In genomic region chr1:115312752-115313151, GRCh38 we compare ENCODE assay signal across 35 cellular contexts. TPM values are rescaled to one million over a fixed set of nuclear protein-coding genes. Genes with fewer than 3 reads are reported as not detected.
"Had no signal": no experiment of that assay in that cellular context is flagged by ENCODE, and none has a peak within 500 bp of the region (broad histone marks: within the 10 kb centered on the region; RNA-seq: fewer than 3 reads in every experiment).

No MANE protein-coding gene starts in this region.

- H3K4me1 ChIP-seq: colonic mucosa, parathyroid adenoma, psoas muscle had no signal

- DNase-seq: activated CD4-positive, alpha-beta memory T cell treated with anti-CD3 and anti-CD28 coated beads for 36 hours; activated CD4-positive, alpha-beta T cell treated with anti-CD3 and anti-CD28 coated beads, Interleukin-2, amount 10 ng/mL, durations not matched to agents 24 days and 14 days; activated CD4-positive, CD25-positive, alpha-beta regulatory T cell treated with anti-CD3 and anti-CD28 coated beads, Interleukin-2, amount 50 U/mL, for 72 hours; activated CD8-positive, alpha-beta memory T cell treated with anti-CD3 and anti-CD28 coated beads, Interleukin-2, amount 50 U/mL, for 4 hours; activated effector memory CD4-positive, alpha-beta T cell treated with anti-CD3 and anti-CD28 coated beads, Interleukin-2, amount 50 U/mL, for 16 hours; activated naive CD4-positive, alpha-beta T cell treated with anti-CD3 and anti-CD28 coated beads, Interleukin-2, amount 10 ng/mL, durations not matched to agents 7 days and 5 days; activated naive CD8-positive, alpha-beta T cell treated with anti-CD3 and anti-CD28 coated beads, Interleukin-2, amount 10 ng/mL, durations not matched to agents 7 days and 5 days; activated T-cell treated with anti-CD3 and anti-CD28 coated beads, Interleukin-2, amount 50 U/mL, for 1 hour; amniotic stem cell; colonic mucosa; dorsolateral prefrontal cortex; effector memory CD4-positive, alpha-beta T cell; hippocampal formation; lower lobe of right lung; mesenchymal stem cell; naive thymus-derived CD8-positive, alpha-beta T cell; nucleus accumbens; psoas muscle; stimulated activated CD4-positive, alpha-beta T cell treated with anti-CD3 and anti-CD28 coated beads, Interleukin-1b, Interleukin-23, amount 100 ng/mL, for 48 hours; stimulated activated CD4-positive, alpha-beta T cell treated with anti-CD3 and anti-CD28 coated beads, Interleukin-4, amount 100 ng/mL, for 4 hours; stimulated activated CD8-positive, alpha-beta memory T cell treated with anti-CD3 and anti-CD28 coated beads, Interleukin-4, amount 100 ng/mL, for 48 hours; stomach; T-helper 2 cell; tibial artery had no signal

- ATAC-seq: lower lobe of right lung; naive thymus-derived CD8-positive, alpha-beta T cell; psoas muscle; stimulated activated memory B cell treated with anti-CD40 and anti-IgM and Interleukin-4, amounts not matched to agents 10 μg/mL and 1 μg/mL and 100 μg/mL, for 72 hours had no signal

- H3K36me3 ChIP-seq: breast epithelium, colonic mucosa, gastroesophageal sphincter, lower lobe of right lung, stomach, tibial artery had no signal

- H3K9me3 ChIP-seq: breast epithelium, colonic mucosa, gastroesophageal sphincter, lower lobe of right lung, psoas muscle, right atrium auricular region, stomach, tibial artery had no signal

- H3K27me3 ChIP-seq: breast epithelium, colonic mucosa, dorsolateral prefrontal cortex, gastroesophageal sphincter, right atrium auricular region, stomach, tibial artery had no signal

- H3K27me3 Mint-ChIP-seq: activated naive CD4-positive, alpha-beta T cell treated with anti-CD3 and anti-CD28 coated beads, Interleukin-2, amount 10 ng/mL, durations not matched to agents 7 days and 5 days; activated naive CD8-positive, alpha-beta T cell treated with anti-CD3 and anti-CD28 coated beads, Interleukin-2, amount 10 ng/mL, durations not matched to agents 7 days and 5 days had no signal

- H3K4me3 ChIP-seq: breast epithelium, colonic mucosa, dorsolateral prefrontal cortex, gastroesophageal sphincter, lower lobe of right lung, psoas muscle, right atrium auricular region, smooth muscle cell, stomach, tibial artery had no signal

- H3K4me3 Mint-ChIP-seq: activated CD4-positive, alpha-beta memory T cell treated with anti-CD3 and anti-CD28 coated beads for 36 hours; activated CD4-positive, alpha-beta T cell treated with anti-CD3 and anti-CD28 coated beads, Interleukin-2, amount 10 ng/mL, durations not matched to agents 24 days and 14 days; activated naive CD4-positive, alpha-beta T cell treated with anti-CD3 and anti-CD28 coated beads, Interleukin-2, amount 10 ng/mL, durations not matched to agents 7 days and 5 days; activated naive CD8-positive, alpha-beta T cell treated with anti-CD3 and anti-CD28 coated beads, Interleukin-2, amount 10 ng/mL, durations not matched to agents 7 days and 5 days; activated T-helper 1 cell treated with anti-CD3 and anti-CD28 coated beads, Interleukin-12 subunit alpha, Interleukin-12 subunit beta, Interleukin-2, Interleukin-4 antibody, amounts not matched to agents 30 ng/mL and 10 ng/mL and 1 ng/mL, durations not matched to agents 14 hours and 24 hours and 36 hours; central memory CD8-positive, alpha-beta T cell; naive thymus-derived CD8-positive, alpha-beta T cell; neural crest cell; stimulated activated memory B cell treated with anti-CD40 and anti-IgM and Interleukin-4, amounts not matched to agents 10 μg/mL and 1 μg/mL and 100 μg/mL, for 72 hours had no signal

- H3K4me1 Mint-ChIP-seq: activated CD4-positive, alpha-beta T cell treated with anti-CD3 and anti-CD28 coated beads, Interleukin-2, amount 10 ng/mL, durations not matched to agents 24 days and 14 days; activated naive CD4-positive, alpha-beta T cell treated with anti-CD3 and anti-CD28 coated beads, Interleukin-2, amount 10 ng/mL, durations not matched to agents 7 days and 5 days; activated naive CD8-positive, alpha-beta T cell treated with anti-CD3 and anti-CD28 coated beads, Interleukin-2, amount 10 ng/mL, durations not matched to agents 7 days and 5 days; central memory CD8-positive, alpha-beta T cell; naive thymus-derived CD8-positive, alpha-beta T cell; stimulated activated memory B cell treated with anti-CD40 and anti-IgM and Interleukin-4, amounts not matched to agents 10 μg/mL and 1 μg/mL and 100 μg/mL, for 72 hours had no signal

- H3K27ac Mint-ChIP-seq: activated CD4-positive, alpha-beta memory T cell treated with anti-CD3 and anti-CD28 coated beads for 36 hours; activated CD4-positive, alpha-beta T cell treated with anti-CD3 and anti-CD28 coated beads, Interleukin-2, amount 10 ng/mL, durations not matched to agents 24 days and 14 days; activated naive CD4-positive, alpha-beta T cell treated with anti-CD3 and anti-CD28 coated beads, Interleukin-2, amount 10 ng/mL, durations not matched to agents 7 days and 5 days; activated naive CD8-positive, alpha-beta T cell treated with anti-CD3 and anti-CD28 coated beads, Interleukin-2, amount 10 ng/mL, durations not matched to agents 7 days and 5 days; activated T-helper 1 cell treated with anti-CD3 and anti-CD28 coated beads, Interleukin-12 subunit alpha, Interleukin-12 subunit beta, Interleukin-2, Interleukin-4 antibody, amounts not matched to agents 30 ng/mL and 10 ng/mL and 1 ng/mL, durations not matched to agents 14 hours and 24 hours and 36 hours; naive thymus-derived CD8-positive, alpha-beta T cell; stimulated activated memory B cell treated with anti-CD40 and anti-IgM and Interleukin-4, amounts not matched to agents 10 μg/mL and 1 μg/mL and 100 μg/mL, for 72 hours had no signal

- FAIRE-seq: keratinocyte had no signal

- H3K36me3 Mint-ChIP-seq: activated CD4-positive, alpha-beta memory T cell treated with anti-CD3 and anti-CD28 coated beads for 36 hours; activated naive CD4-positive, alpha-beta T cell treated with anti-CD3 and anti-CD28 coated beads, Interleukin-2, amount 10 ng/mL, durations not matched to agents 7 days and 5 days; activated naive CD8-positive, alpha-beta T cell treated with anti-CD3 and anti-CD28 coated beads, Interleukin-2, amount 10 ng/mL, durations not matched to agents 7 days and 5 days; naive thymus-derived CD8-positive, alpha-beta T cell; stimulated activated memory B cell treated with anti-CD40 and anti-IgM and Interleukin-4, amounts not matched to agents 10 μg/mL and 1 μg/mL and 100 μg/mL, for 72 hours had no signal

- H3K27ac ChIP-seq: breast epithelium, colonic mucosa, lower lobe of right lung, parathyroid adenoma, psoas muscle had no signal

- H3K9me3 Mint-ChIP-seq: activated CD4-positive, alpha-beta memory T cell treated with anti-CD3 and anti-CD28 coated beads for 36 hours; activated CD4-positive, alpha-beta T cell treated with anti-CD3 and anti-CD28 coated beads, Interleukin-2, amount 10 ng/mL, durations not matched to agents 24 days and 14 days; activated naive CD4-positive, alpha-beta T cell treated with anti-CD3 and anti-CD28 coated beads, Interleukin-2, amount 10 ng/mL, durations not matched to agents 7 days and 5 days; activated naive CD8-positive, alpha-beta T cell treated with anti-CD3 and anti-CD28 coated beads, Interleukin-2, amount 10 ng/mL, durations not matched to agents 7 days and 5 days; activated T-helper 1 cell treated with anti-CD3 and anti-CD28 coated beads, Interleukin-12 subunit alpha, Interleukin-12 subunit beta, Interleukin-2, Interleukin-4 antibody, amounts not matched to agents 30 ng/mL and 10 ng/mL and 1 ng/mL, durations not matched to agents 14 hours and 24 hours and 36 hours; central memory CD8-positive, alpha-beta T cell had no signal

RNA-seq across cellular contexts. Expression of gene NGF, which starts 25.3 kb away (rescaled TPM):
- total RNA-seq: activated CD4-positive, alpha-beta memory T cell treated with anti-CD3 and anti-CD28 coated beads for 36 hours; activated CD4-positive, alpha-beta T cell treated with anti-CD3 and anti-CD28 coated beads, Interleukin-2, amount 10 ng/mL, durations not matched to agents 24 days and 14 days; activated CD8-positive, alpha-beta memory T cell treated with anti-CD3 and anti-CD28 coated beads for 36 hours; activated naive CD8-positive, alpha-beta T cell treated with anti-CD3 and anti-CD28 coated beads, Interleukin-2, amount 10 ng/mL, durations not matched to agents 7 days and 5 days; activated T-helper 1 cell treated with anti-CD3 and anti-CD28 coated beads, Interleukin-12 subunit alpha, Interleukin-12 subunit beta, Interleukin-2, Interleukin-4 antibody, amounts not matched to agents 30 ng/mL and 10 ng/mL and 1 ng/mL, durations not matched to agents 14 hours and 24 hours and 36 hours; naive thymus-derived CD8-positive, alpha-beta T cell; neural crest cell had no signal
